14 cellular contexts compared by ENCODE assay signal in the genomic region with DNA sequence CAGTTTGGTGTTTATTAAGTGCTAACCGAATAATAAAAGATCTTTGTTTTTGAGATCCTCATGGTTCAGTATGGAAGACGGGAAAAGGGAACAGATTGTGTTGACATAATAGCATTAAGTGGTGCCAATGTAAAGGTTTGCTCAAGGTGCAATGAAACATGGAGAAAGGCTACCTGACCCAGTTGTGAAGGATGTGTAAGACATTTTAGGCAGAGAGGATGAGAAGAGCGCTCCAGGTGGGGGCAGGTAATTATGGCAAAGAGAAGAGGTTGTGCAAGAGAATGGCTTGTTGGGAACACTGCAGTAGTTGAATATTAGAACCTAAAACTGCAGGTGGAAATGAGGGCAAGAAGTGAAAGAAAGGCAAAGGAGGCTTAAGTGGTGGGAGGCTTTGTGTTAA.
DNase-seq lines count a peak whose midpoint lies in the region; TF ChIP-seq lines count a peak whose summit lies in the region.
"Had no signal": no experiment of that assay in that cellular context is flagged by ENCODE, and none has a peak within 500 bp of the region (broad histone marks: within the 10 kb centered on the region; RNA-seq: fewer than 3 reads in every experiment).

No MANE protein-coding gene starts in this region.

- H3K4me3 ChIP-seq in LNCaP clone FGC (ENCODE audit: low read depth, low read length), result no peak overlapping the region

- no peak overlapping the region for H3K27ac Mint-ChIP-seq in Calu3 (ENCODE audit: unreplicated experiment)
- H3K27ac Mint-ChIP-seq: CD8-positive, alpha-beta memory T cell; H9 had no signal

- no peaks in the 10 kb centered on the region for H3K4me1 Mint-ChIP-seq in Calu3 (ENCODE audit: low read depth, unreplicated experiment)

- no peaks in the 10 kb centered on the region for H3K27me3 Mint-ChIP-seq in Calu3 (ENCODE audit: unreplicated experiment)

- TF ChIP-seq CTCF in LNCaP clone FGC (IDR thresholded peaks at IDR 0.05; ENCODE audit: control insufficient read depth, extremely low read depth, insufficient read depth), result no peak; the same call in 1 of the 2 replicates
- TF ChIP-seq CTCF in Calu3 (IDR thresholded peaks at IDR 0.05; ENCODE audit: unreplicated experiment), result no peak

- no TSS peak for BruUV-seq in Calu3 (replicated peaks; lab: Mats Ljungman, UMichigan)

- H3K4me3 Mint-ChIP-seq in Calu3 (ENCODE audit: low read depth, unreplicated experiment), result no peak overlapping the region
- H3K4me3 Mint-ChIP-seq: CD8-positive, alpha-beta memory T cell; H9 had no signal

- H3K9me3 Mint-ChIP-seq in Calu3 (ENCODE audit: low read depth, unreplicated experiment), result peaks cover 3% of the 10 kb centered on the region
- H3K9me3 Mint-ChIP-seq: H9 had no signal

- no peaks in the 10 kb centered on the region for H3K36me3 Mint-ChIP-seq in Calu3 (ENCODE audit: insufficient read depth, unreplicated experiment)
- H3K36me3 Mint-ChIP-seq: CD8-positive, alpha-beta memory T cell had no signal

- DNase-seq in NCI-H82 (lab: John Stamatoyannopoulos, UW) (peak; percentile 79), NCI-H82 treated with DMSO at 0.1 percent for 48 hours (lab: John Stamatoyannopoulos, UW; ENCODE audit: unreplicated experiment) (no peak), LNCaP clone FGC (ENCODE audit: low read depth) (peak; percentile 72), cerebellar cortex (ENCODE audit: low spot score) (peak; percentile 65), NCI-H1048 (lab: John Stamatoyannopoulos, UW) (no peak), nucleus accumbens (lab: John Stamatoyannopoulos, UW) (no peak), Calu3 (no peak)
- DNase-seq: CD8-positive, alpha-beta memory T cell; DMS153; H9; IMR-90; MV-4-11; NCI-H146; NCI-H526 treated with DMSO at 0.1 percent for 48 hours had no signal

- intact Hi-C loops in Calu3 (cut with micrococcal nuclease; ENCODE audit: unreplicated experiment), result no loop called here

- CTCF ChIA-PET in Calu3 (lab: Charles Lee), result no interaction called here

Comparison
In these comparisons a context has a peak if more than half of its experiments do, and no peak if none do; other contexts are left out.
1. DNase-seq: peak in NCI-H82 (single experiment), LNCaP clone FGC (single experiment) and cerebellar cortex (single experiment); none in NCI-H82 treated with DMSO at 0.1 percent for 48 hours (single experiment), NCI-H1048 (single experiment), nucleus accumbens (0 of 56) and Calu3 (single experiment).